In genomic region chr1:179586107-179586823, GRCh38 we compare ENCODE assay signal across 1 cellular context.
TF ChIP-seq lines count a peak whose summit lies in the region.

No MANE protein-coding gene starts in this region.

TF ChIP-seq in K562, 482 proteins besides CTCF, POLR2A, EP300 and RAD21 (continued from another document):
- no peak for TF ChIP-seq HNRNPK (IDR thresholded peaks at IDR 0.05; ENCODE audit: low read depth, low read length, poor library complexity, severe bottlenecking)
- TF ChIP-seq ZNF23 (CRISPR knock-in tag; IDR thresholded peaks at IDR 0.05): no peak
- no peak for TF ChIP-seq ZNF134 (CRISPR knock-in tag; conservative IDR thresholded peaks at IDR 0.05)
- no peak for TF ChIP-seq E2F4 (CRISPR knock-in tag; IDR thresholded peaks at IDR 0.05; ENCODE audit: low read depth)
- TF ChIP-seq TFAM (CRISPR knock-in tag; conservative IDR thresholded peaks at IDR 0.05): no peak
- TF ChIP-seq ZNF347 (CRISPR knock-in tag; IDR thresholded peaks at IDR 0.05; ENCODE audit: low read depth): no peak
- TF ChIP-seq ZNF165 (CRISPR knock-in tag; IDR thresholded peaks at IDR 0.05; ENCODE audit: borderline replicate concordance): no peak
- TF ChIP-seq ATF7 (IDR thresholded peaks at IDR 0.05): peak; percentile 70
- no peak for TF ChIP-seq RNF219 (CRISPR knock-in tag; IDR thresholded peaks at IDR 0.05)
- no peak for TF ChIP-seq PTTG1 (tag; IDR thresholded peaks at IDR 0.05; ENCODE audit: low read depth)
- TF ChIP-seq SMARCA5 (IDR thresholded peaks at IDR 0.05): no peak
- TF ChIP-seq ZFP30 (CRISPR knock-in tag; IDR thresholded peaks at IDR 0.05; ENCODE audit: borderline replicate concordance): no peak
- no peak for TF ChIP-seq AFF4 (CRISPR knock-in tag; IDR thresholded peaks at IDR 0.05)
- TF ChIP-seq KLF16 (IDR thresholded peaks at IDR 0.05): no peak
- TF ChIP-seq CEBPB (tag; IDR thresholded peaks at IDR 0.05): no peak
- no peak for TF ChIP-seq RBM17 (IDR thresholded peaks at IDR 0.05; ENCODE audit: borderline replicate concordance, low read depth, low read length)
- no peak for TF ChIP-seq IFI16 (CRISPR knock-in tag; IDR thresholded peaks at IDR 0.05)
- peak; percentile 74 for TF ChIP-seq EGR1 (conservative IDR thresholded peaks at IDR 0.05)
- 0 out of 4 replicates have a peak, but pooled peaks of 1 of the 2 experiments have one; percentile 15 for TF ChIP-seq SRF (CRISPR knock-in tag; IDR thresholded peaks at IDR 0.05)
- no peak for TF ChIP-seq RBM25 (IDR thresholded peaks at IDR 0.05; ENCODE audit: low read depth, low read length, severe bottlenecking)
- no peak for TF ChIP-seq CBX2 (IDR thresholded peaks at IDR 0.05; ENCODE audit: insufficient read depth, low read length, poor library complexity, severe bottlenecking)
- TF ChIP-seq CBX3 (IDR thresholded peaks at IDR 0.05; ENCODE audit: borderline replicate concordance in 1 of 2, low read length in 2 of 2): no peak
- no peak for TF ChIP-seq NCOA4 (IDR thresholded peaks at IDR 0.05; ENCODE audit: partially characterized antibody)
- no peak for TF ChIP-seq SRSF7 (optimal IDR thresholded peaks at IDR 0.05; ENCODE audit: low read depth, low read length)
- no peak for TF ChIP-seq KDM2B (CRISPR knock-in tag; IDR thresholded peaks at IDR 0.05)
- TF ChIP-seq FOXJ3 (CRISPR knock-in tag; IDR thresholded peaks at IDR 0.05): no peak
- no peak for TF ChIP-seq BRF2 (IDR thresholded peaks at IDR 0.05; ENCODE audit: borderline replicate concordance, insufficient read depth, insufficient read length)
- TF ChIP-seq ZNF551 (CRISPR knock-in tag; IDR thresholded peaks at IDR 0.05): no peak
- TF ChIP-seq ZNF175 (CRISPR knock-in tag; IDR thresholded peaks at IDR 0.05; ENCODE audit: low read depth): no peak
- TF ChIP-seq BMI1 (IDR thresholded peaks at IDR 0.05; ENCODE audit: low read length): no peak
- no peak for TF ChIP-seq BACH1 (tag; IDR thresholded peaks at IDR 0.05)
- no peak for TF ChIP-seq HSF4 (CRISPR knock-in tag; IDR thresholded peaks at IDR 0.05; ENCODE audit: borderline replicate concordance)
- peak; percentile 71; the same call in 1 of the 2 replicates for TF ChIP-seq ZNF316 (IDR thresholded peaks at IDR 0.05)
- TF ChIP-seq TFAP4 (CRISPR knock-in tag; IDR thresholded peaks at IDR 0.05; ENCODE audit: borderline replicate concordance): no peak
- no peak for TF ChIP-seq NFIC (IDR thresholded peaks at IDR 0.05)
